27 cellular contexts compared by ENCODE assay signal in genomic region chr9:136824496-136825225, GRCh38.
"Had no signal": no experiment of that assay in that cellular context is flagged by ENCODE, and none has a peak within 500 bp of the region (broad histone marks: within the 10 kb centered on the region; RNA-seq: fewer than 3 reads in every experiment).

No MANE protein-coding gene starts in this region.

- H3K9me3 ChIP-seq: MG63, SJSA1 had no signal

- H3K27me3 ChIP-seq: MG63, SJSA1 had no signal

- H3K4me1 ChIP-seq: SJSA1 had no signal

- FAIRE-seq: astrocyte, RCC 7860 had no signal

- ATAC-seq: activated CD8-positive, alpha-beta T cell treated with anti-CD3 and anti-CD28 coated beads, Interleukin-2, amount 10 ng/mL, durations not matched to agents 7 days and 5 days; activated naive CD4-positive, alpha-beta T cell treated with anti-CD3 and anti-CD28 coated beads, Interleukin-2, amount 50 U/mL, for 72 hours; activated naive CD8-positive, alpha-beta T cell treated with anti-CD3 and anti-CD28 coated beads, Interleukin-2, amount 50 U/mL, for 24 hours; PC-3; SK-N-SH treated with all-trans-retinoic acid at 6 μM for 48 hours had no signal

- H3K27ac ChIP-seq: SJSA1 had no signal

- H3K4me3 ChIP-seq: MG63, SJSA1 had no signal

- DNase-seq: activated CD4-positive, alpha-beta T cell treated with anti-CD3 and anti-CD28 coated beads for 48 hours; activated CD4-positive, alpha-beta T cell treated with anti-CD3 and anti-CD28 coated beads, Interleukin-2, amount 50 U/mL, for 4 hours; activated CD4-positive, CD25-positive, alpha-beta regulatory T cell treated with anti-CD3 and anti-CD28 coated beads, Interleukin-2, amount 50 U/mL, for 72 hours; activated CD8-positive, alpha-beta memory T cell treated with anti-CD3 and anti-CD28 coated beads, Interleukin-2, amount 50 U/mL, for 48 hours; activated CD8-positive, alpha-beta T cell treated with anti-CD3 and anti-CD28 coated beads, Interleukin-2, amount 10 ng/mL, durations not matched to agents 7 days and 5 days; activated effector memory CD4-positive, alpha-beta T cell treated with Interleukin-2 at 50 U/mL for 16 hours; activated naive CD4-positive, alpha-beta T cell; activated naive CD8-positive, alpha-beta T cell treated with anti-CD3 and anti-CD28 coated beads, Interleukin-2, amount 50 U/mL, for 24 hours; activated T-cell treated with anti-CD3 and anti-CD28 coated beads, Interleukin-2, amount 50 U/mL, for 1 hour; amniotic stem cell; MG63; MV-4-11; NCI-H1092 treated with DMSO at 0.1 percent for 48 hours; NCI-H1417 treated with DMSO at 0.1 percent for 48 hours; NCI-H1694; NCI-H2029; NCI-H2107; NCI-H2171 treated with DMSO at 0.1 percent for 48 hours; NCI-H226; NCI-H526; NK-92 treated with Interleukin-12 subunit alpha and Interleukin-12 subunit beta, amount 100 ng/mL, for 24 hours; PC-3 had no signal
